Comparison of ENCODE assay signal across 15 cellular contexts in genomic region chr2:191657977-191658376, GRCh38. TPM values are rescaled to one million over a fixed set of nuclear protein-coding genes. Genes with fewer than 3 reads are reported as not detected.
DNase-seq lines count a peak whose midpoint lies in the region; ATAC-seq and TF ChIP-seq lines count a peak whose summit lies in the region.
"Had no signal": no experiment of that assay in that cellular context is flagged by ENCODE, and none has a peak within 500 bp of the region (broad histone marks: within the 10 kb centered on the region; RNA-seq: fewer than 3 reads in every experiment).

No MANE protein-coding gene starts in this region.

- POLR2A ChIA-PET in activated CD4-positive, alpha-beta T cell treated with anti-CD3 and anti-CD28 coated beads for 36 hours (lab: Charles Lee), result interaction anchor here (0.6 kb wide), 1 partner anchor 20 kb away, joined by 8 read pairs; no protein-coding TSS in a partner anchor

- no peaks in the 10 kb centered on the region for H3K27me3 Mint-ChIP-seq in activated CD4-positive, alpha-beta T cell treated with anti-CD3 and anti-CD28 coated beads for 36 hours
- no peaks in the 10 kb centered on the region for H3K27me3 Mint-ChIP-seq in activated CD4-positive, alpha-beta T cell treated with anti-CD3 and anti-CD28 coated beads, Interleukin-2, amount 10 ng/mL, durations not matched to agents 24 days and 14 days
- no peaks in the 10 kb centered on the region for H3K27me3 Mint-ChIP-seq in Calu3 (ENCODE audit: unreplicated experiment)

- TF ChIP-seq CTCF in fibroblast of lung (conservative IDR thresholded peaks at IDR 0.05 in 1 of 2, IDR thresholded peaks at IDR 0.05 in 1 of 2; ENCODE audit: low read depth in 1 of 2, low read length in 2 of 2) (no peak), mucosa of descending colon (IDR thresholded peaks at IDR 0.05) (no peak), Calu3 (IDR thresholded peaks at IDR 0.05; ENCODE audit: unreplicated experiment) (no peak)

- CTCF ChIA-PET in activated CD4-positive, alpha-beta T cell treated with anti-CD3 and anti-CD28 coated beads for 36 hours (lab: Charles Lee), result interaction anchor here (0.9 to 1.9 kb wide), 3 partner anchors 18 to 91 kb away, joined by 3 to 10 read pairs (median 4); no protein-coding TSS in a partner anchor
- CTCF ChIA-PET in Calu3 (lab: Charles Lee), result interaction anchor here (0.6 kb wide), 1 partner anchor 20 kb away, joined by 3 read pairs; no protein-coding TSS in a partner anchor

- no peaks in the 10 kb centered on the region for H4K20me1 ChIP-seq in fibroblast of lung (ENCODE audit: control insufficient read depth, extremely low read depth, insufficient read depth, low read length)

- no peaks in the 10 kb centered on the region for H3K79me2 ChIP-seq in fibroblast of lung (ENCODE audit: control insufficient read depth, insufficient read depth, low read length)

- H3K27me3 ChIP-seq in SJSA1 (replicated peaks), result no peaks in the 10 kb centered on the region
- no peaks in the 10 kb centered on the region for H3K27me3 ChIP-seq in fibroblast of lung (ENCODE audit: control insufficient read depth, insufficient read depth, low read length)

- peaks cover 15% of the 10 kb centered on the region for H3K4me1 ChIP-seq in SJSA1 (replicated peaks)
- H3K4me1 ChIP-seq in fibroblast of lung (ENCODE audit: control insufficient read depth, extremely low read depth, insufficient read depth, low read length), result peaks cover 23% of the 10 kb centered on the region
- no peaks in the 10 kb centered on the region for H3K4me1 ChIP-seq in mucosa of descending colon (ENCODE audit: low read depth)
- H3K4me1 ChIP-seq: prostate gland had no signal

- no peak overlapping the region for H3K4me3 ChIP-seq in SJSA1
- H3K4me3 ChIP-seq in fibroblast of lung (replicated peaks in 1 of 4; ENCODE audit: control extremely low read depth in 1 of 4, insufficient read depth in 1 of 4, low read depth in 3 of 4, low read length in 4 of 4), result no peak overlapping the region
- H3K4me3 ChIP-seq in mucosa of descending colon, result no peak overlapping the region
- H3K4me3 ChIP-seq: prostate gland, thoracic aorta had no signal

- H3K4me2 ChIP-seq in fibroblast of lung (ENCODE audit: extremely low read depth, insufficient read depth, low read length), result peak overlapping the region; percentile 48

- H3K9ac ChIP-seq in fibroblast of lung (ENCODE audit: insufficient read depth, low read length), result no peak overlapping the region

- H3K9me3 ChIP-seq in SJSA1 (replicated peaks) (no peaks in the 10 kb centered on the region), fibroblast of lung (ENCODE audit: control insufficient read depth, insufficient read depth, low read depth, low read length) (no peaks in the 10 kb centered on the region), mucosa of descending colon (no peaks in the 10 kb centered on the region)
- H3K9me3 ChIP-seq: prostate gland, thoracic aorta had no signal

- H3K4me3 Mint-ChIP-seq in activated CD4-positive, alpha-beta T cell treated with anti-CD3 and anti-CD28 coated beads for 36 hours, result no peak overlapping the region
- H3K4me3 Mint-ChIP-seq in activated CD4-positive, alpha-beta T cell treated with anti-CD3 and anti-CD28 coated beads, Interleukin-2, amount 10 ng/mL, durations not matched to agents 24 days and 14 days, result no peak overlapping the region
- no peak overlapping the region for H3K4me3 Mint-ChIP-seq in Calu3 (ENCODE audit: low read depth, unreplicated experiment)
- H3K4me3 Mint-ChIP-seq: T-helper 2 cell treated with Interferon-gamma antibody and Interleukin-4, amounts not matched to agents 5 μg/mL and 100 μg/mL, for 36 hours had no signal

- peak; percentile 84 for ATAC-seq in activated CD4-positive, alpha-beta T cell treated with anti-CD3 and anti-CD28 coated beads for 36 hours
- ATAC-seq in sciatic nerve (peak; percentile 47), mucosa of descending colon (no peak)
- ATAC-seq: left lobe of liver had no signal

- H3K36me3 ChIP-seq in SJSA1, result no peaks in the 10 kb centered on the region
- no peaks in the 10 kb centered on the region for H3K36me3 ChIP-seq in fibroblast of lung (ENCODE audit: control insufficient read depth, insufficient read depth, low read length)
- no peaks in the 10 kb centered on the region for H3K36me3 ChIP-seq in mucosa of descending colon (ENCODE audit: low read depth)
- H3K36me3 ChIP-seq: prostate gland, thoracic aorta had no signal

- no peak overlapping the region for H3K27ac Mint-ChIP-seq in activated CD4-positive, alpha-beta T cell treated with anti-CD3 and anti-CD28 coated beads for 36 hours
- no peak overlapping the region for H3K27ac Mint-ChIP-seq in activated CD4-positive, alpha-beta T cell treated with anti-CD3 and anti-CD28 coated beads, Interleukin-2, amount 10 ng/mL, durations not matched to agents 24 days and 14 days
- H3K27ac Mint-ChIP-seq in Calu3 (ENCODE audit: unreplicated experiment), result no peak overlapping the region
- H3K27ac Mint-ChIP-seq: T-helper 2 cell treated with Interferon-gamma antibody and Interleukin-4, amounts not matched to agents 5 μg/mL and 100 μg/mL, for 36 hours had no signal

- DNase-seq in activated CD4-positive, alpha-beta T cell treated with anti-CD3 and anti-CD28 coated beads for 36 hours, result no peak
- no peak for DNase-seq in activated CD4-positive, alpha-beta T cell treated with anti-CD3 and anti-CD28 coated beads, Interleukin-2, amount 10 ng/mL, durations not matched to agents 24 days and 14 days
- DNase-seq in SJSA1 (ENCODE audit: low read depth in 1 of 2, low spot score in 2 of 2) (peak; percentile 53), fibroblast of lung (ENCODE audit: low read depth in 2 of 2) (peak; percentile 72 to 74), sciatic nerve (ENCODE audit: low spot score) (no peak), mucosa of descending colon (no peak), NCI-H82 treated with DMSO at 0.1 percent for 48 hours (lab: John Stamatoyannopoulos, UW; ENCODE audit: unreplicated experiment) (no peak), Calu3 (no peak)
- DNase-seq: activated CD4-positive, alpha-beta T cell treated with anti-CD3 and anti-CD28 coated beads for 4 hours; NCI-H1694 treated with DMSO at 0.1 percent for 48 hours; NCI-H774 had no signal

- H3K9me3 Mint-ChIP-seq in activated CD4-positive, alpha-beta T cell treated with anti-CD3 and anti-CD28 coated beads for 36 hours (ENCODE audit: low read depth), result peaks cover 3% of the 10 kb centered on the region
- peaks cover 8% of the 10 kb centered on the region for H3K9me3 Mint-ChIP-seq in activated CD4-positive, alpha-beta T cell treated with anti-CD3 and anti-CD28 coated beads, Interleukin-2, amount 10 ng/mL, durations not matched to agents 24 days and 14 days
- peaks cover 5% of the 10 kb centered on the region for H3K9me3 Mint-ChIP-seq in Calu3 (ENCODE audit: low read depth, unreplicated experiment)

- intact Hi-C loops in activated CD4-positive, alpha-beta T cell treated with anti-CD3 and anti-CD28 coated beads for 36 hours (cut with DNase I, micrococcal nuclease), result no loop called here
- intact Hi-C loops in activated CD4-positive, alpha-beta T cell treated with anti-CD3 and anti-CD28 coated beads, Interleukin-2, amount 10 ng/mL, durations not matched to agents 24 days and 14 days (cut with micrococcal nuclease), result no loop called here
- intact Hi-C loops in sciatic nerve (cut with DNase I) (no loop called here), mucosa of descending colon (cut with DNase I, micrococcal nuclease) (no loop called here), Calu3 (cut with micrococcal nuclease; ENCODE audit: unreplicated experiment) (no loop called here)

- no peaks in the 10 kb centered on the region for H3K36me3 Mint-ChIP-seq in activated CD4-positive, alpha-beta T cell treated with anti-CD3 and anti-CD28 coated beads for 36 hours (ENCODE audit: low read depth)
- H3K36me3 Mint-ChIP-seq in activated CD4-positive, alpha-beta T cell treated with anti-CD3 and anti-CD28 coated beads, Interleukin-2, amount 10 ng/mL, durations not matched to agents 24 days and 14 days (ENCODE audit: low read depth), result peaks cover 3% of the 10 kb centered on the region
- H3K36me3 Mint-ChIP-seq in Calu3 (ENCODE audit: insufficient read depth, unreplicated experiment), result no peaks in the 10 kb centered on the region

- BruUV-seq in Calu3 (replicated peaks; lab: Mats Ljungman, UMichigan), result no TSS peak

- H3K4me1 Mint-ChIP-seq in activated CD4-positive, alpha-beta T cell treated with anti-CD3 and anti-CD28 coated beads for 36 hours, result peaks cover 7% of the 10 kb centered on the region
- peaks cover 2% of the 10 kb centered on the region for H3K4me1 Mint-ChIP-seq in activated CD4-positive, alpha-beta T cell treated with anti-CD3 and anti-CD28 coated beads, Interleukin-2, amount 10 ng/mL, durations not matched to agents 24 days and 14 days
- no peaks in the 10 kb centered on the region for H3K4me1 Mint-ChIP-seq in Calu3 (ENCODE audit: low read depth, unreplicated experiment)

- H2AFZ ChIP-seq in fibroblast of lung (ENCODE audit: low read length), result no peak overlapping the region

- H3K27ac ChIP-seq in SJSA1 (peak overlapping the region; percentile 45), fibroblast of lung (ENCODE audit: insufficient read depth, low read length) (peak overlapping the region; percentile 69)
- H3K27ac ChIP-seq: prostate gland, thoracic aorta had no signal

RNA-seq across cellular contexts. Expression of gene NABP1, which starts 20.0 kb away (rescaled TPM):
- total RNA-seq in activated CD4-positive, alpha-beta T cell treated with anti-CD3 and anti-CD28 coated beads for 36 hours, result 10 to 100 TPM; 52.4 to 53.9 TPM
- total RNA-seq in activated CD4-positive, alpha-beta T cell treated with anti-CD3 and anti-CD28 coated beads, Interleukin-2, amount 10 ng/mL, durations not matched to agents 24 days and 14 days, result 50.7 and 53.1 TPM in 2 replicates
- total RNA-seq in SJSA1 (2014; rRNA removed; shearing (Covaris generic)), result 43.9 and 73.8 TPM in 2 replicates
- total RNA-seq in fibroblast of lung, result 77.8 and 117 TPM in 2 replicates
- 64.2 and 123 TPM in 2 replicates for polyA plus RNA-seq in fibroblast of lung
- 57.6 and 87.3 TPM in 2 replicates for polyA plus RNA-seq in fibroblast of lung (2012)
- polyA minus RNA-seq in fibroblast of lung (ENCODE audit: low replicate concordance), result 8.3 and 18.8 TPM in 2 replicates
- 64.3 TPM for total RNA-seq in sciatic nerve
- total RNA-seq in mucosa of descending colon, result 10 to 100 TPM; 22.1 to 29.8 (median 27.6) TPM
- total RNA-seq in Calu3 (2022), result 63.9 and 71.8 TPM in 2 replicates

Comparison
In these comparisons a context has a peak if more than half of its experiments do, and no peak if none do; other contexts are left out.
1. DNase-seq: peak in SJSA1 (2 of 2) and fibroblast of lung (2 of 2); none in activated CD4-positive, alpha-beta T cell treated with anti-CD3 and anti-CD28 coated beads for 36 hours (single experiment), activated CD4-positive, alpha-beta T cell treated with anti-CD3 and anti-CD28 coated beads, Interleukin-2, amount 10 ng/mL, durations not matched to agents 24 days and 14 days (single experiment), sciatic nerve (single experiment), mucosa of descending colon (0 of 3), NCI-H82 treated with DMSO at 0.1 percent for 48 hours (single experiment) and Calu3 (single experiment).